ENCODE assay signal across 11 cellular contexts in genomic region chr16:69520800-69521602, GRCh38. TPM values are rescaled to one million over a fixed set of nuclear protein-coding genes. Genes with fewer than 3 reads are reported as not detected.
DNase-seq lines count a peak whose midpoint lies in the region; ATAC-seq and TF ChIP-seq lines count a peak whose summit lies in the region.
"Had no signal": no experiment of that assay in that cellular context is flagged by ENCODE, and none has a peak within 500 bp of the region (broad histone marks: within the 10 kb centered on the region; RNA-seq: fewer than 3 reads in every experiment).

No MANE protein-coding gene starts in this region.

- ATAC-seq in GM21447 (IDR thresholded peaks at IDR 0.05; ENCODE audit: unreplicated experiment), result peak; percentile 87
- ATAC-seq in HG03469 (IDR thresholded peaks at IDR 0.05; ENCODE audit: unreplicated experiment), result no peak
- ATAC-seq: naive thymus-derived CD4-positive, alpha-beta T cell had no signal

- TF ChIP-seq POLR2A in vagina (IDR thresholded peaks at IDR 0.05), result no peak

- intact Hi-C loops in OCI-LY7 (cut with micrococcal nuclease; ENCODE audit: unreplicated experiment), result no loop called here
- intact Hi-C loops in vagina (cut with DNase I), result no loop called here
- intact Hi-C loops in A673 (cut with micrococcal nuclease; ENCODE audit: unreplicated experiment), result no loop called here

- peak; percentile 36 for DNase-seq in GM10248 (ENCODE audit: extremely low spot score)
- DNase-seq in OCI-LY7 (ENCODE audit: low spot score), result no peak
- peak; percentile 38 for DNase-seq in fibroblast of the conjunctiva (ENCODE audit: low read depth)
- DNase-seq in vagina (ENCODE audit: extremely low spot score in 2 of 2), result no peak
- DNase-seq in A673 (ENCODE audit: low spot score), result no peak
- DNase-seq in SKM-1 (lab: John Stamatoyannopoulos, UW; ENCODE audit: unreplicated experiment), result no peak
- DNase-seq: thyroid gland had no signal

- H3K4me1 ChIP-seq in OCI-LY7 (ENCODE audit: insufficient read depth, low read length, poor library complexity, severe bottlenecking) (peaks cover 6% of the 10 kb centered on the region), vagina (no peaks in the 10 kb centered on the region), A673 (ENCODE audit: insufficient read depth, low read length, poor library complexity, severe bottlenecking) (no peaks in the 10 kb centered on the region)

- no peak for TF ChIP-seq CTCF in GM10248 (IDR thresholded peaks at IDR 0.05; ENCODE audit: control extremely low read depth, extremely low read depth, low read depth, missing control alignments)
- no peak for TF ChIP-seq CTCF in OCI-LY7 (conservative IDR thresholded peaks at IDR 0.05; ENCODE audit: low read length)
- TF ChIP-seq CTCF in vagina (IDR thresholded peaks at IDR 0.05), result no peak
- no peak for TF ChIP-seq CTCF in A673 (conservative IDR thresholded peaks at IDR 0.05; ENCODE audit: low read depth, low read length)

- H3K9me2 ChIP-seq in OCI-LY7 (ENCODE audit: insufficient read depth, low read length), result no peaks in the 10 kb centered on the region

- POLR2A ChIA-PET in GM10248 (lab: Yijun Ruan, JAX), result no interaction called here
- POLR2A ChIA-PET in OCI-LY7 (lab: Charles Lee), result interaction anchor here (0.6 kb wide), 2 partner anchors 45 to 388 kb away, joined by 3 to 5 read pairs; no protein-coding TSS in a partner anchor
- POLR2A ChIA-PET in A673 (lab: Charles Lee; ENCODE audit: low non-redundant PET), result interaction anchor here (0.6 kb wide), 1 partner anchor 61 kb away, joined by 15 read pairs; no protein-coding TSS in a partner anchor

- H3K79me2 ChIP-seq in OCI-LY7 (ENCODE audit: insufficient read depth, low read depth, low read length), result no peaks in the 10 kb centered on the region

- H3K4me3 ChIP-seq in OCI-LY7 (ENCODE audit: low read depth, low read length, poor library complexity, severe bottlenecking), result no peak overlapping the region
- H3K4me3 ChIP-seq in vagina, result no peak overlapping the region
- no peak overlapping the region for H3K4me3 ChIP-seq in A673 (ENCODE audit: low read depth, low read length, poor library complexity, severe bottlenecking)
- H3K4me3 ChIP-seq: thyroid gland had no signal

- no peak overlapping the region for H3K27ac ChIP-seq in OCI-LY7 (ENCODE audit: low read depth, low read length, poor library complexity, severe bottlenecking)
- no peak overlapping the region for H3K27ac ChIP-seq in vagina
- no peak overlapping the region for H3K27ac ChIP-seq in A673 (ENCODE audit: low read depth, low read length, poor library complexity, severe bottlenecking)
- H3K27ac ChIP-seq: thyroid gland, VCaP had no signal

- CTCF ChIA-PET in GM10248 (lab: Yijun Ruan, JAX) (interaction anchor here (0.8 to 1.5 kb wide), 6 partner anchors 12 to 125 kb away, joined by 3 to 5 read pairs (median 4); no protein-coding TSS in a partner anchor), OCI-LY7 (lab: Charles Lee; ENCODE audit: unreplicated experiment) (no interaction called here), A673 (lab: Charles Lee) (interaction anchor here (0.6 kb wide), 1 partner anchor 1133 kb away, joined by 3 read pairs; no protein-coding TSS in a partner anchor)

- H3K9me3 ChIP-seq in OCI-LY7 (ENCODE audit: low read length) (peaks cover 12% of the 10 kb centered on the region; the same call in 1 of the 2 replicates), vagina (no peaks in the 10 kb centered on the region), A673 (ENCODE audit: low read depth, low read length, poor library complexity, severe bottlenecking) (no peaks in the 10 kb centered on the region)
- H3K9me3 ChIP-seq: thyroid gland had no signal

- H2AFZ ChIP-seq in OCI-LY7 (ENCODE audit: low read length), result peak overlapping the region; percentile 44; the same call in 1 of the 2 replicates

- no peak overlapping the region for H3K4me2 ChIP-seq in OCI-LY7 (ENCODE audit: low read length)

- H4K20me1 ChIP-seq in OCI-LY7 (ENCODE audit: insufficient read depth, low read length), result no peaks in the 10 kb centered on the region

- H3K27me3 ChIP-seq in vagina, result no peaks in the 10 kb centered on the region
- no peaks in the 10 kb centered on the region for H3K27me3 ChIP-seq in A673 (replicated peaks; ENCODE audit: insufficient read depth, low read depth, low read length, poor library complexity)
- H3K27me3 ChIP-seq: thyroid gland had no signal

- BruUV-seq in OCI-LY7 (replicated peaks; lab: Mats Ljungman, UMichigan), result no TSS peak
- no TSS peak for BruUV-seq in A673 (replicated peaks; lab: Mats Ljungman, UMichigan)

- H3K36me3 ChIP-seq in OCI-LY7 (ENCODE audit: insufficient read depth, low read length) (no peaks in the 10 kb centered on the region), vagina (no peaks in the 10 kb centered on the region), A673 (ENCODE audit: insufficient read depth, low read length, poor library complexity, severe bottlenecking) (no peaks in the 10 kb centered on the region)
- H3K36me3 ChIP-seq: thyroid gland had no signal

RNA-seq across cellular contexts. Expression of gene NFAT5, which starts 44.8 kb away (rescaled TPM):
- total RNA-seq in OCI-LY7 (2014; rRNA removed; shearing (Covaris generic)), result 6.7 and 9.9 TPM in 2 replicates
- total RNA-seq in OCI-LY7 (2022), result 26.0 and 29.7 TPM in 2 replicates
- total RNA-seq in vagina, result 63.8 TPM
- total RNA-seq in A673 (2021), result 32.0 and 34.8 TPM in 2 replicates

Comparison
In these comparisons a context has a peak if more than half of its experiments do, and no peak if none do; other contexts are left out.
1. DNase-seq: peak in GM10248 (single experiment) and fibroblast of the conjunctiva (single experiment); none in OCI-LY7 (single experiment), vagina (0 of 2), A673 (single experiment) and SKM-1 (single experiment).